ENCODE assay signal across 8 cellular contexts in the genomic region with DNA sequence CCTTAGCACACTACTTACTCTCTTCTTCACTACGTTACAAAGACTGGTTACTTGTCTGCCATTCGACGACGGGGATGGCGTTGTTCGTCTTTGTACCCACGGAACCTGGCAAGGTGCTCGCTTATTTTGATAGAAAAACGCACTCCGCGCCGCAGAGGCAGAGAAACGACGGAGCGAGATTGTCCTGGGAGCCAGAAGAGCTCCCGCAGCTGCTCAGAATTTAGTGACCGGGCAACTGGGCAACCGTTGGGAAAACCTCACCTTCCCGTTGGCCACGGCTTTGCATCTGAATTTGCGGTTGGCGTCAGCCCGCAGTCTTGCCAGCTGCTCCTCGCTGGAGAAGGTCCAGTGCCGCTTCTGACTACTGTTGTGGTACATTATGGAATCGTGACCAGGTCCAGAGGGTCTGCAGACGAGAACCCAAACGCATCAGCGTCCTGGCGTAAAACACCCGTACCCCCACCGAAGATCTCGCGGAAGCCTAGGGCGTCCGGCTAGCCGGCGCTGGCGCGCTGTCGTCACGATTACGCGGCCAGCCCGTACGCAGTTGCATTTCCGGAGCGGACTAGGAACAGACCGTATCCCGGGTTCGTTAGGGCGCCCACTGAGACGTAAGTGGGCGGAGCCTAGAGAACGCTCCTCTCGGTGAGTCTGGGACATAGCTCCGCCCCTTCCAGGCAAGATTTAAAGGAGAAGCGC. TPM values are rescaled to one million over a fixed set of nuclear protein-coding genes. Genes with fewer than 3 reads are reported as not detected.
DNase-seq lines count a peak whose midpoint lies in the region; ATAC-seq and TF ChIP-seq lines count a peak whose summit lies in the region.

A gene (minus strand): TSS at position 514 of the 699 bp plus-strand sequence. CDS start 136 bp downstream, at position 378.

- H3K4me1 Mint-ChIP-seq in CD8-positive, alpha-beta memory T cell, result peaks cover 46 to 60% (median 55%) of the 10 kb centered on the region in 3 donors

- CTCF ChIA-PET in CD8-positive, alpha-beta memory T cell (lab: Charles Lee), result interaction anchor here (0.8 to 2.1 kb wide), 3 partner anchors 12 to 65 kb away, joined by 3 to 6 read pairs (median 3); no protein-coding TSS in a partner anchor

- H3K27me3 ChIP-seq in CD8-positive, alpha-beta memory T cell (ENCODE audit: insufficient read depth, low read length, poor library complexity, severe bottlenecking), result no peaks in the 10 kb centered on the region
- H3K27me3 ChIP-seq in lower lobe of right lung (ENCODE audit: low read depth), result no peaks in the 10 kb centered on the region

- H3K36me3 Mint-ChIP-seq in CD8-positive, alpha-beta memory T cell, result peaks cover 7 to 45% (median 14%) of the 10 kb centered on the region in 3 donors

- H3K36me3 ChIP-seq in CD8-positive, alpha-beta memory T cell (ENCODE audit: insufficient read depth, low read length), result peaks cover 11% of the 10 kb centered on the region
- H3K36me3 ChIP-seq in lower lobe of right lung, result peaks cover 32% of the 10 kb centered on the region

- H3K4me3 ChIP-seq in CD8-positive, alpha-beta memory T cell (ENCODE audit: low read length), result peak within 1 kb of the TSS; percentile 99
- peak within 1 kb of the TSS; percentile 73 for H3K4me3 ChIP-seq in lower lobe of right lung

- H3K9me3 ChIP-seq in CD8-positive, alpha-beta memory T cell (ENCODE audit: low read length), result no peaks in the 10 kb centered on the region
- H3K9me3 ChIP-seq in lower lobe of right lung, result no peaks in the 10 kb centered on the region

- H3K4me1 ChIP-seq in CD8-positive, alpha-beta memory T cell (ENCODE audit: insufficient read depth, low read length), result peaks cover 32% of the 10 kb centered on the region
- peaks cover 27% of the 10 kb centered on the region for H3K4me1 ChIP-seq in lower lobe of right lung

- H3K27me3 Mint-ChIP-seq in CD8-positive, alpha-beta memory T cell, result peaks cover 0 to 3% of the 10 kb centered on the region in 2 donors

- peak; percentile 99 for ATAC-seq in GM19468 (IDR thresholded peaks at IDR 0.05; ENCODE audit: extremely low read depth, unreplicated experiment)
- ATAC-seq in lower lobe of right lung, result peak; percentile 99 to 100

- DNase-seq in CD8-positive, alpha-beta memory T cell, result peak; percentile 93 to 98 (median 96)
- DNase-seq in HS-5 (ENCODE audit: low read depth) (peak; percentile 91), lower lobe of right lung (peak; percentile 99)
- peak; percentile 94 for DNase-seq in NK-92 treated with Interleukin-12 subunit alpha and Interleukin-12 subunit beta, amount 100 ng/mL, for 24 hours (lab: John Stamatoyannopoulos, UW)
- DNase-seq in activated CD8-positive, alpha-beta memory T cell treated with anti-CD3 and anti-CD28 coated beads for 24 hours, result peak; percentile 95
- DNase-seq in effector CD4-positive, alpha-beta T cell, result peak; percentile 95
- peak; percentile 92 to 96 (median 94) for DNase-seq in stimulated activated CD4-positive, alpha-beta T cell treated with anti-CD3 and anti-CD28 coated beads, TNF-alpha, amount 100 ng/mL, for 24 hours (ENCODE audit: low read depth in 3 of 3)

- TF ChIP-seq CTCF in lower lobe of right lung (IDR thresholded peaks at IDR 0.05), result no peak

- H3K27ac Mint-ChIP-seq in CD8-positive, alpha-beta memory T cell, result peak within 1 kb of the TSS; percentile 94 to 100 (median 98)

- H3K4me3 Mint-ChIP-seq in CD8-positive, alpha-beta memory T cell, result peak within 1 kb of the TSS; percentile 90 to 100 (median 97)

- intact Hi-C loops in lower lobe of right lung (cut with DNase I), result no loop called here

- H3K27ac ChIP-seq in CD8-positive, alpha-beta memory T cell (ENCODE audit: low read depth, low read length), result peak within 1 kb of the TSS; percentile 100
- peak within 1 kb of the TSS; percentile 98 for H3K27ac ChIP-seq in lower lobe of right lung

- no peaks in the 10 kb centered on the region for H3K9me3 Mint-ChIP-seq in CD8-positive, alpha-beta memory T cell

- POLR2A ChIA-PET in CD8-positive, alpha-beta memory T cell (lab: Charles Lee), result interaction anchor here (0.6 to 1.5 kb wide), 5 partner anchors 9 to 145 kb away, joined by 3 to 5 read pairs (median 4); a partner anchor contains a TSS

RNA-seq across cellular contexts. Expression of the gene that starts here (rescaled TPM):
- 10 to 100 TPM; 51.4 to 57.5 TPM for total RNA-seq in CD8-positive, alpha-beta memory T cell
- 62.2 TPM for polyA plus RNA-seq in CD8-positive, alpha-beta memory T cell
- total RNA-seq in lower lobe of right lung, result 53.7 TPM

Comparison
In these comparisons a context has a peak if more than half of its experiments do, and no peak if none do; other contexts are left out.
1. Peak in every context shown above with its lines: DNase-seq, ATAC-seq, H3K4me3 ChIP-seq and H3K27ac ChIP-seq.